In genomic region chr7:73841689-73842247, GRCh38 we compare ENCODE assay signal across 8 cellular contexts. TPM values are rescaled to one million over a fixed set of nuclear protein-coding genes. Genes with fewer than 3 reads are reported as not detected.
DNase-seq lines count a peak whose midpoint lies in the region; ATAC-seq and TF ChIP-seq lines count a peak whose summit lies in the region.

No MANE protein-coding gene starts in this region.

- H3K36me3 ChIP-seq in CD4-positive, alpha-beta memory T cell (ENCODE audit: insufficient read depth, low read length) = no peaks in the 10 kb centered on the region
- no peaks in the 10 kb centered on the region for H3K36me3 ChIP-seq in Loucy (ENCODE audit: insufficient read depth, low read length)
- H3K36me3 ChIP-seq in ectodermal cell (ENCODE audit: control insufficient read depth, insufficient read depth, low read length) = no peaks in the 10 kb centered on the region
- H3K36me3 ChIP-seq in naive thymus-derived CD4-positive, alpha-beta T cell (ENCODE audit: control insufficient read depth in 2 of 3, insufficient read depth in 3 of 3, low read length in 3 of 3) = no peaks in the 10 kb centered on the region

- WGBS in ectodermal cell, 2 experiments = 55 to 58% methylated on average over 25 of the region's 25 CpGs

- peak overlapping the region; percentile 66 for H3K9ac ChIP-seq in Loucy (ENCODE audit: low read depth, low read length, poor library complexity, severe bottlenecking)

- peak overlapping the region; percentile 47 to 72 for H3K4me3 ChIP-seq in CD4-positive, alpha-beta memory T cell (ENCODE audit: low read length in 2 of 2)
- H3K4me3 ChIP-seq in Loucy (ENCODE audit: low read length, poor library complexity, severe bottlenecking) (peak overlapping the region; percentile 72), ectodermal cell (ENCODE audit: insufficient read depth, low read depth, low read length) (peak overlapping the region; percentile 58)
- peak overlapping the region; percentile 68 for H3K4me3 ChIP-seq in naive thymus-derived CD4-positive, alpha-beta T cell (ENCODE audit: low read length)

- peaks cover 0 to 16% (median 8%) of the 10 kb centered on the region in 4 donors for H3K4me1 Mint-ChIP-seq in CD4-positive, alpha-beta memory T cell
- H3K4me1 Mint-ChIP-seq in naive thymus-derived CD4-positive, alpha-beta T cell = peaks cover 0 to 17% (median 13%) of the 10 kb centered on the region in 7 donors

- H4K20me1 ChIP-seq in Loucy (ENCODE audit: insufficient read depth, low read length, poor library complexity, severe bottlenecking) = no peaks in the 10 kb centered on the region

- intact Hi-C loops in CD4-positive, alpha-beta memory T cell (cut with micrococcal nuclease) = loop anchor here (1.0 kb wide), 1 partner anchor 102 kb away; no protein-coding TSS in a partner anchor
- intact Hi-C loops in naive thymus-derived CD4-positive, alpha-beta T cell (cut with micrococcal nuclease) = loop anchor here (1.0 to 10.0 kb wide), 5 partner anchors 10 to 319 kb away; partner anchors contain the start of genes ABHD11 (in 2 of the 2), BAZ1B (in 1 of the 2), LIMK1 (in 1 of the 2) and TBL2 (in 1 of the 2)

- H3K36me3 Mint-ChIP-seq in CD4-positive, alpha-beta memory T cell = no peaks in the 10 kb centered on the region
- no peaks in the 10 kb centered on the region for H3K36me3 Mint-ChIP-seq in naive thymus-derived CD4-positive, alpha-beta T cell

- no peaks in the 10 kb centered on the region for H3F3A ChIP-seq in Loucy (ENCODE audit: low read depth)

- POLR2A ChIA-PET in CD4-positive, alpha-beta memory T cell (lab: Charles Lee; ENCODE audit: partially characterized antibody) = interaction anchor here (0.6 to 2.3 kb wide), 5 partner anchors 9 to 412 kb away, joined by 3 to 12 read pairs (median 4); partner anchors contain the start of gene ABHD11
- POLR2A ChIA-PET in naive thymus-derived CD4-positive, alpha-beta T cell (lab: Charles Lee) = interaction anchor here (0.5 to 1.5 kb wide), 3 partner anchors 30 to 313 kb away, joined by 3 to 6 read pairs (median 3); partner anchors contain the start of gene ABHD11

- peak overlapping the region; percentile 22 for H3K27ac ChIP-seq in CD4-positive, alpha-beta memory T cell (ENCODE audit: low read depth, low read length)
- H3K27ac ChIP-seq in ectodermal cell (ENCODE audit: insufficient read depth, low read depth, low read length, poor library complexity, severe bottlenecking) = peak overlapping the region; percentile 72
- peak overlapping the region; percentile 73 for H3K27ac ChIP-seq in naive thymus-derived CD4-positive, alpha-beta T cell (ENCODE audit: low read depth, low read length)

- DNase-seq in CD4-positive, alpha-beta memory T cell = no peak
- DNase-seq in naive thymus-derived CD4-positive, alpha-beta T cell = no peak
- DNase-seq in C1 segment of cervical spinal cord (lab: John Stamatoyannopoulos, UW) = no peak

- peak overlapping the region; percentile 77 for H3K4me2 ChIP-seq in Loucy (ENCODE audit: low read depth, low read length, poor library complexity, severe bottlenecking)

- peaks cover 0 to 4% (median 0%) of the 10 kb centered on the region in 8 donors for H3K9me3 Mint-ChIP-seq in CD4-positive, alpha-beta memory T cell
- peaks cover 0 to 2% (median 0%) of the 10 kb centered on the region in 11 donors for H3K9me3 Mint-ChIP-seq in naive thymus-derived CD4-positive, alpha-beta T cell

- peak overlapping the region; percentile 86 to 91 (median 88) for H3K4me3 Mint-ChIP-seq in CD4-positive, alpha-beta memory T cell
- peak overlapping the region; percentile 82 to 91 (median 89) for H3K4me3 Mint-ChIP-seq in naive thymus-derived CD4-positive, alpha-beta T cell

- no peaks in the 10 kb centered on the region for H3K79me2 ChIP-seq in Loucy (ENCODE audit: insufficient read depth, low read length)

- CTCF ChIA-PET in CD4-positive, alpha-beta memory T cell (lab: Charles Lee; ENCODE audit: partially characterized antibody) = interaction anchor here (1.1 to 2.4 kb wide), 6 partner anchors 8 to 116 kb away, joined by 3 to 35 read pairs (median 4); no protein-coding TSS in a partner anchor
- CTCF ChIA-PET in naive thymus-derived CD4-positive, alpha-beta T cell (lab: Charles Lee) = interaction anchor here (0.5 to 1.4 kb wide), 2 partner anchors 13 to 389 kb away, joined by 4 to 10 read pairs; no protein-coding TSS in a partner anchor

- H3K27ac Mint-ChIP-seq in CD4-positive, alpha-beta memory T cell = peak overlapping the region in 3 of 7 donors; percentile 57 to 64 (median 59)
- peak overlapping the region in 7 of 9 donors; percentile 53 to 84 (median 78) for H3K27ac Mint-ChIP-seq in naive thymus-derived CD4-positive, alpha-beta T cell

- no peak for TF ChIP-seq CTCF in Loucy (conservative IDR thresholded peaks at IDR 0.05; ENCODE audit: low read length)

- H3K27me3 ChIP-seq in CD4-positive, alpha-beta memory T cell (ENCODE audit: insufficient read depth, low read length) = no peaks in the 10 kb centered on the region
- H3K27me3 ChIP-seq in Loucy (ENCODE audit: insufficient read depth, low read length, poor library complexity, severe bottlenecking) (no peaks in the 10 kb centered on the region), ectodermal cell (ENCODE audit: control insufficient read depth, insufficient read depth, low read length, poor library complexity, severe bottlenecking) (no peaks in the 10 kb centered on the region)
- H3K27me3 ChIP-seq in naive thymus-derived CD4-positive, alpha-beta T cell (ENCODE audit: control insufficient read depth in 2 of 2, insufficient read depth in 2 of 2, low read length in 2 of 2) = no peaks in the 10 kb centered on the region

- H2AFZ ChIP-seq in Loucy (ENCODE audit: low read length) = peak overlapping the region; percentile 72

- no peaks in the 10 kb centered on the region for H3K9me2 ChIP-seq in Loucy (replicated peaks; ENCODE audit: low read depth, low read length)

- peaks cover 0 to 2% of the 10 kb centered on the region in 2 donors for H3K27me3 Mint-ChIP-seq in CD4-positive, alpha-beta memory T cell
- peaks cover 0 to 12% (median 0%) of the 10 kb centered on the region in 5 donors for H3K27me3 Mint-ChIP-seq in naive thymus-derived CD4-positive, alpha-beta T cell

- peaks cover 6% of the 10 kb centered on the region for H3K4me1 ChIP-seq in CD4-positive, alpha-beta memory T cell (ENCODE audit: insufficient read depth, low read length)
- H3K4me1 ChIP-seq in Loucy (ENCODE audit: insufficient read depth, low read length, poor library complexity, severe bottlenecking) (peaks cover 17% of the 10 kb centered on the region), ectodermal cell (ENCODE audit: control insufficient read depth, insufficient read depth, low read length) (peaks cover 3% of the 10 kb centered on the region)
- peaks cover 5 to 11% of the 10 kb centered on the region in 2 donors for H3K4me1 ChIP-seq in naive thymus-derived CD4-positive, alpha-beta T cell (ENCODE audit: control insufficient read depth in 2 of 2, insufficient read depth in 2 of 2, low read length in 2 of 2)

- no peak for ATAC-seq in naive thymus-derived CD4-positive, alpha-beta T cell
- ATAC-seq in HG03442 (IDR thresholded peaks at IDR 0.05; ENCODE audit: unreplicated experiment) = no peak
- no peak for ATAC-seq in HG02852 (IDR thresholded peaks at IDR 0.05; ENCODE audit: unreplicated experiment)
- no peak for ATAC-seq in HG02571 (IDR thresholded peaks at IDR 0.05; ENCODE audit: unreplicated experiment)

- H3K9me3 ChIP-seq in CD4-positive, alpha-beta memory T cell (ENCODE audit: control insufficient read depth in 1 of 2, low read length in 2 of 2) = no peaks in the 10 kb centered on the region
- H3K9me3 ChIP-seq in Loucy (ENCODE audit: insufficient read depth, low read depth, low read length) = no peaks in the 10 kb centered on the region
- H3K9me3 ChIP-seq in ectodermal cell (ENCODE audit: control insufficient read depth, low read length) = no peaks in the 10 kb centered on the region
- no peaks in the 10 kb centered on the region for H3K9me3 ChIP-seq in naive thymus-derived CD4-positive, alpha-beta T cell (ENCODE audit: control insufficient read depth in 2 of 3, low read length in 3 of 3)

RNA-seq across cellular contexts. Expression of gene METTL27, which starts 0.5 kb away (rescaled TPM):
- 1 to 10 TPM; 6.1 to 7.6 TPM for total RNA-seq in CD4-positive, alpha-beta memory T cell
- under 1 TPM in 1 of 2 donors, not detected in 1; 0.49 TPM for polyA plus RNA-seq in CD4-positive, alpha-beta memory T cell
- polyA plus RNA-seq in ectodermal cell (2013, experiment 1 of 4) = 4.7 TPM
- 3.4 TPM for polyA plus RNA-seq in ectodermal cell (2013, experiment 2 of 4)
- 3.3 TPM for polyA plus RNA-seq in ectodermal cell (2013, experiment 3 of 4)
- 4.7 TPM for polyA plus RNA-seq in ectodermal cell (2013, experiment 4 of 4)
- total RNA-seq in naive thymus-derived CD4-positive, alpha-beta T cell = 1 to 10 TPM; 1.8 to 7.4 (median 3.3) TPM
- polyA plus RNA-seq in naive thymus-derived CD4-positive, alpha-beta T cell = 1 to 10 TPM; 1.5 to 2.0 TPM

RNA-seq across cellular contexts. Expression of gene CLDN4, which starts 11.0 kb away (rescaled TPM):
- total RNA-seq in CD4-positive, alpha-beta memory T cell = not detected
- under 1 TPM in 1 of 2 donors, not detected in 1; 0.05 TPM for polyA plus RNA-seq in CD4-positive, alpha-beta memory T cell
- 1.3 TPM for polyA plus RNA-seq in ectodermal cell (2013, experiment 1 of 4)
- 2.0 TPM for polyA plus RNA-seq in ectodermal cell (2013, experiment 2 of 4)
- 1.4 TPM for polyA plus RNA-seq in ectodermal cell (2013, experiment 3 of 4)
- polyA plus RNA-seq in ectodermal cell (2013, experiment 4 of 4) = 1.2 TPM
- under 1 TPM in 1 of 5 experiments, not detected in 4; 0.24 TPM for total RNA-seq in naive thymus-derived CD4-positive, alpha-beta T cell
- under 1 TPM; 0.14 to 0.16 TPM for polyA plus RNA-seq in naive thymus-derived CD4-positive, alpha-beta T cell

RNA-seq across cellular contexts. Expression of gene TMEM270, which starts 19.2 kb away (rescaled TPM):
- not detected for total RNA-seq in CD4-positive, alpha-beta memory T cell
- polyA plus RNA-seq in CD4-positive, alpha-beta memory T cell = not detected
- not detected for polyA plus RNA-seq in ectodermal cell (2013, experiment 1 of 4)
- polyA plus RNA-seq in ectodermal cell (2013, experiment 2 of 4) = not detected
- polyA plus RNA-seq in ectodermal cell (2013, experiment 3 of 4) = not detected
- polyA plus RNA-seq in ectodermal cell (2013, experiment 4 of 4) = not detected
- not detected for total RNA-seq in naive thymus-derived CD4-positive, alpha-beta T cell
- not detected for polyA plus RNA-seq in naive thymus-derived CD4-positive, alpha-beta T cell

Comparison
In these comparisons a context has a peak if more than half of its experiments do, and no peak if none do; other contexts are left out.
1. H3K27ac ChIP-seq: peak in every context shown above with its lines; median percentile 73 in naive thymus-derived CD4-positive, alpha-beta T cell; 72 in ectodermal cell; 22 in CD4-positive, alpha-beta memory T cell.